In genomic region chr7:20301311-20301939, GRCh38 we compare ENCODE assay signal across 9 cellular contexts. TPM values are rescaled to one million over a fixed set of nuclear protein-coding genes. Genes with fewer than 3 reads are reported as not detected.
DNase-seq lines count a peak whose midpoint lies in the region; ATAC-seq and TF ChIP-seq lines count a peak whose summit lies in the region.
"Had no signal": no experiment of that assay in that cellular context is flagged by ENCODE, and none has a peak within 500 bp of the region (broad histone marks: within the 10 kb centered on the region; RNA-seq: fewer than 3 reads in every experiment).

No MANE protein-coding gene starts in this region.

- no peak overlapping the region for H3K4me2 ChIP-seq in mesenchymal stem cell (ENCODE audit: low read length, poor library complexity, severe bottlenecking)

- no peak for TF ChIP-seq POLR2A in transverse colon (IDR thresholded peaks at IDR 0.05)

- H3K14ac ChIP-seq in mesenchymal stem cell (ENCODE audit: low read length in 2 of 2): no peak overlapping the region

- no peak overlapping the region for H2BK5ac ChIP-seq in mesenchymal stem cell (ENCODE audit: low read depth, low read length, poor library complexity, severe bottlenecking)

- H3K9me3 ChIP-seq in mesenchymal stem cell (ENCODE audit: control insufficient read depth, low read length) (no peaks in the 10 kb centered on the region), transverse colon (no peaks in the 10 kb centered on the region)
- no peaks in the 10 kb centered on the region for H3K9me3 ChIP-seq in CD4-positive, alpha-beta memory T cell (ENCODE audit: control insufficient read depth in 1 of 2, low read length in 2 of 2)
- H3K9me3 ChIP-seq: pancreas had no signal

- H3K18ac ChIP-seq in mesenchymal stem cell (ENCODE audit: low read depth in 1 of 2, low read length in 2 of 2): no peak overlapping the region

- H3K27me3 Mint-ChIP-seq in CD4-positive, alpha-beta memory T cell: no peaks in the 10 kb centered on the region
- H3K27me3 Mint-ChIP-seq: central memory CD8-positive, alpha-beta T cell had no signal

- H3K36me3 ChIP-seq in mesenchymal stem cell (ENCODE audit: control insufficient read depth in 1 of 2, insufficient read depth in 2 of 2, low read depth in 1 of 2, low read length in 2 of 2): no peaks in the 10 kb centered on the region
- H3K36me3 ChIP-seq in CD4-positive, alpha-beta memory T cell (ENCODE audit: insufficient read depth, low read length): no peaks in the 10 kb centered on the region
- H3K36me3 ChIP-seq in transverse colon: no peaks in the 10 kb centered on the region
- H3K36me3 ChIP-seq: pancreas had no signal

- no peak for TF ChIP-seq EP300 in transverse colon (IDR thresholded peaks at IDR 0.05; ENCODE audit: low read depth)

- no peaks in the 10 kb centered on the region for H3K27me3 ChIP-seq in mesenchymal stem cell (ENCODE audit: control insufficient read depth in 1 of 2, insufficient read depth in 1 of 2, low read length in 2 of 2)
- H3K27me3 ChIP-seq in CD4-positive, alpha-beta memory T cell (ENCODE audit: insufficient read depth, low read length): no peaks in the 10 kb centered on the region
- no peaks in the 10 kb centered on the region for H3K27me3 ChIP-seq in transverse colon
- H3K27me3 ChIP-seq: pancreas had no signal

- H2AFZ ChIP-seq in mesenchymal stem cell (ENCODE audit: low read depth, low read length): no peak overlapping the region

- H2BK15ac ChIP-seq in mesenchymal stem cell (ENCODE audit: low read depth, poor library complexity, severe bottlenecking): no peak overlapping the region

- no peak overlapping the region for H3K4me3 ChIP-seq in mesenchymal stem cell (ENCODE audit: insufficient read depth in 1 of 2, low read depth in 1 of 2, low read length in 2 of 2)
- H3K4me3 ChIP-seq in CD4-positive, alpha-beta memory T cell (ENCODE audit: low read length in 2 of 2): no peak overlapping the region
- no peak overlapping the region for H3K4me3 ChIP-seq in transverse colon
- H3K4me3 ChIP-seq: pancreas had no signal

- CTCF ChIA-PET in CD4-positive, alpha-beta memory T cell (lab: Charles Lee; ENCODE audit: partially characterized antibody): no interaction called here

- no peak overlapping the region for H3K4me3 Mint-ChIP-seq in CD4-positive, alpha-beta memory T cell
- H3K4me3 Mint-ChIP-seq: central memory CD8-positive, alpha-beta T cell had no signal

- H3K4me1 Mint-ChIP-seq in CD4-positive, alpha-beta memory T cell: peaks cover 0 to 1% (median 0%) of the 10 kb centered on the region in 4 donors

- H2AK5ac ChIP-seq in mesenchymal stem cell (ENCODE audit: low read length, severe bottlenecking): no peak overlapping the region

- ATAC-seq in GM18868 (IDR thresholded peaks at IDR 0.05; ENCODE audit: unreplicated experiment) (peak; percentile 47), HG03060 (IDR thresholded peaks at IDR 0.05; ENCODE audit: low read depth, unreplicated experiment) (peak; percentile 33), SK-N-SH treated with all-trans-retinoic acid at 6 μM for 48 hours (peak; percentile 61)

- no peak overlapping the region for H2BK120ac ChIP-seq in mesenchymal stem cell (ENCODE audit: low read depth, low read length)

- peaks cover 0 to 2% (median 0%) of the 10 kb centered on the region in 8 donors for H3K9me3 Mint-ChIP-seq in CD4-positive, alpha-beta memory T cell
- H3K9me3 Mint-ChIP-seq: central memory CD8-positive, alpha-beta T cell had no signal

- no peak overlapping the region for H3K23ac ChIP-seq in mesenchymal stem cell (ENCODE audit: low read length in 2 of 2)

- in situ Hi-C loops in transverse colon (cut with MboI; ENCODE audit: low pct_ligation_motif_present in 1 of 4, low pct_unique_long_range_greater_than_20kb in 1 of 4, low sequenced_read_pairs in 3 of 4): loop anchor here in 3 of 4 donors (25.0 kb wide), 3 partner anchors 139 to 589 kb away; partner anchors contain the start of gene POLR1F (in 1 of the 3)

- intact Hi-C loops in CD4-positive, alpha-beta memory T cell (cut with micrococcal nuclease): no loop called here
- intact Hi-C loops in transverse colon (cut with DNase I; ENCODE audit: low total_unique reads): no loop called here

- no peak overlapping the region for H2BK12ac ChIP-seq in mesenchymal stem cell (ENCODE audit: low read length in 2 of 2)

- no peaks in the 10 kb centered on the region for H3K79me1 ChIP-seq in mesenchymal stem cell (replicated peaks; ENCODE audit: low read length, poor library complexity, severe bottlenecking)

- H3K9ac ChIP-seq in mesenchymal stem cell (ENCODE audit: low read length): no peak overlapping the region

- no peak for TF ChIP-seq CTCF in transverse colon (IDR thresholded peaks at IDR 0.05)

- 50% methylated on average over 3 of the region's 4 CpGs for WGBS in mesenchymal stem cell
- 63 to 75% methylated on average over 4 of the region's 4 CpGs for WGBS in transverse colon (ENCODE audit: low coverage in 1 of 2), 2 donors

- no peak overlapping the region for H4K91ac ChIP-seq in mesenchymal stem cell (ENCODE audit: low read length)

- H3K4me1 ChIP-seq in mesenchymal stem cell (ENCODE audit: control insufficient read depth, insufficient read depth, low read depth, low read length): peaks cover 4% of the 10 kb centered on the region
- H3K4me1 ChIP-seq in CD4-positive, alpha-beta memory T cell (ENCODE audit: insufficient read depth, low read length): no peaks in the 10 kb centered on the region
- peaks cover 4 to 21% (median 9%) of the 10 kb centered on the region in 4 donors for H3K4me1 ChIP-seq in transverse colon
- H3K4me1 ChIP-seq: pancreas had no signal

- POLR2A ChIA-PET in CD4-positive, alpha-beta memory T cell (lab: Charles Lee; ENCODE audit: partially characterized antibody): no interaction called here

- no peaks in the 10 kb centered on the region for H3K36me3 Mint-ChIP-seq in CD4-positive, alpha-beta memory T cell

- H4K8ac ChIP-seq in mesenchymal stem cell (ENCODE audit: low read length): no peak overlapping the region

- H3K27ac ChIP-seq in mesenchymal stem cell (ENCODE audit: low read length, poor library complexity, severe bottlenecking) (no peak overlapping the region), transverse colon (no peak overlapping the region)
- H3K27ac ChIP-seq in CD4-positive, alpha-beta memory T cell (ENCODE audit: low read depth, low read length): no peak overlapping the region
- H3K27ac ChIP-seq: pancreas had no signal

- no peak overlapping the region for H3K27ac Mint-ChIP-seq in CD4-positive, alpha-beta memory T cell

- H3K4ac ChIP-seq in mesenchymal stem cell (ENCODE audit: low read depth in 1 of 2, low read length in 2 of 2): no peak overlapping the region

- DNase-seq in mesenchymal stem cell: peak; percentile 52
- DNase-seq in CD4-positive, alpha-beta memory T cell: no peak
- no peak for DNase-seq in transverse colon
- DNase-seq in NCI-H1092 treated with DMSO at 0.1 percent for 48 hours (lab: John Stamatoyannopoulos, UW): no peak
- DNase-seq: pancreas had no signal

TF ChIP-seq in SK-N-SH treated with all-trans-retinoic acid at 6 μM for 48 hours, 23 proteins besides CTCF, POLR2A, EP300 and RAD21:
- no peak for TF ChIP-seq CREB5 (CRISPR knock-in tag; IDR thresholded peaks at IDR 0.05; ENCODE audit: low read depth)
- no peak for TF ChIP-seq BACH2 (CRISPR knock-in tag; IDR thresholded peaks at IDR 0.05; ENCODE audit: borderline replicate concordance)
- no peak for TF ChIP-seq ZNF565 (CRISPR knock-in tag; conservative IDR thresholded peaks at IDR 0.05; ENCODE audit: low read depth)
- no peak for TF ChIP-seq OSR1 (CRISPR knock-in tag; IDR thresholded peaks at IDR 0.05)
- TF ChIP-seq ZNF8 (CRISPR knock-in tag; IDR thresholded peaks at IDR 0.05): no peak
- no peak for TF ChIP-seq ISL1 (CRISPR knock-in tag; IDR thresholded peaks at IDR 0.05)
- no peak for TF ChIP-seq TOX (CRISPR knock-in tag; IDR thresholded peaks at IDR 0.05; ENCODE audit: borderline replicate concordance)
TF ChIP-seq in SK-N-SH treated with all-trans-retinoic acid at 6 μM for 48 hours: peak in this region for 0.

RNA-seq across cellular contexts. Expression of gene ITGB8, which starts 29.3 kb away (rescaled TPM):
- 0.25 TPM for polyA plus RNA-seq in mesenchymal stem cell (2013, experiment 1 of 2)
- polyA plus RNA-seq in mesenchymal stem cell (2013, experiment 2 of 2): 0.30 TPM
- under 1 TPM; 0.11 to 0.12 TPM for total RNA-seq in CD4-positive, alpha-beta memory T cell
- polyA plus RNA-seq in CD4-positive, alpha-beta memory T cell: not detected
- 10 to 100 TPM in 1 of 4 donors, 1 to 10 TPM in 3; 3.0 to 14.0 (median 8.6) TPM for total RNA-seq in transverse colon
